In the genomic region with DNA sequence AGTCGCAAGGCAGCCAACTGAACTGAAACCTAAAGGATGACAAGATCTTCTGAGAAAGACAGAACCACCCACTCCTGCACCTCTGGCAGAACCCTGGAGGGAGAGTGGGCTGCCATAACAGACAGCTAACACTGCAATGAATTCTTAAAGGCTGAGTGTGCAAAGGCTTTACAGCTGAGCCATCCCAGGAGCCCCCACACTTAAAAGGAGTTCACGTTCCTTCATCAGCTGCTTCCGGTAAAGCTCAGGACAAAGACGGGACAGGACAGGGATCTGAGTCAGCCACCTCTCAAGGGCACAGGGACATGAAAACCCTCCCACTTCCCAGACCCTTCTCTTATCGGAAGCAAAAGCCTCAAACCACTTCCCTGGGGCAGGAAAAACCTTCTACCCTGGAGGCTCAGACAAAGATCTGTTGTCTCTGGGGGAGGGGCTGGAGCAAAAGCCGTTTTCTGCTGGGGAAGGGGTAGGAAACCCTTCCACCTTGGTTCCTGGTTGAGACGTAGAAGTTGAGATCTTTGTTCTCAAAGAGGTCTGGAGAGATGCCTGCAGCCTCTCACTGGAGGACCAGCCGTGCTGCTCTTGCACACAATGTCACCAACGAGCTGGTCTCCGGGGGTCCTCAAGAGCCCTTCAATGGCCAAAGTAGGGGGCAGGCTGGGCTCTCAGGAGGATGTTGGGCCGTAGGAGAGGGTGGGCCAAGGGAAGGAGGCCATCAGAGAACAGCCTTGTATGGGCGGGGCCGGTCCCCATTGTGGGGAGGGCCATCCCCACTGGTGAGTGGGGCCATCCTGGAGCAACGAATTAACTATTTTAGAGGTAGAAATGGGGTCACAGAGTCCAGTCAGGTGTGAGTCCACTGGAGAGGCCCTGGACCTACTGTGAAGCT, we compare ENCODE assay signal across 9 cellular contexts.
A peak's percentile ranks its signal among the peaks of the same experiment; 100 is the strongest.
DNase-seq lines count a peak whose midpoint lies in the region; ATAC-seq and TF ChIP-seq lines count a peak whose summit lies in the region.
"Had no signal": no experiment of that assay in that cellular context is flagged by ENCODE, and none has a peak within 500 bp of the region (broad histone marks: within the 10 kb centered on the region; RNA-seq: fewer than 3 reads in every experiment).

No MANE protein-coding gene starts in this region.

- no peak overlapping the region for H3K4me3 ChIP-seq in mammary epithelial cell (replicated peaks in 1 of 3; ENCODE audit: insufficient read depth in 1 of 3, low read depth in 2 of 3, low read length in 3 of 3)
- H3K4me3 ChIP-seq in SJSA1, result no peak overlapping the region

- intact Hi-C loops in mammary epithelial cell (cut with micrococcal nuclease) (loop anchor here (5.0 kb wide), 1 partner anchor 116 kb away; no protein-coding TSS in a partner anchor), MCF 10A (cut with micrococcal nuclease) (no loop called here)

- no peaks in the 10 kb centered on the region for H3K79me2 ChIP-seq in mammary epithelial cell (ENCODE audit: insufficient read depth, low read length)

- no peaks in the 10 kb centered on the region for H4K20me1 ChIP-seq in mammary epithelial cell (ENCODE audit: insufficient read depth, low read length)

- BruUV-seq in mammary epithelial cell (replicated peaks; lab: Mats Ljungman, UMichigan), result no TSS peak
- BruUV-seq in MCF 10A (replicated peaks; lab: Mats Ljungman, UMichigan), result no TSS peak

- H3K9me3 ChIP-seq in mammary epithelial cell (replicated peaks; ENCODE audit: insufficient read depth, low read length), result no peaks in the 10 kb centered on the region
- no peaks in the 10 kb centered on the region for H3K9me3 ChIP-seq in SJSA1 (replicated peaks)

- H3K9me3 Mint-ChIP-seq in MCF 10A (ENCODE audit: unreplicated experiment) (no peaks in the 10 kb centered on the region), immature natural killer cell (no peaks in the 10 kb centered on the region)
- peaks cover 0 to 6% of the 10 kb centered on the region in 2 donors for H3K9me3 Mint-ChIP-seq in stimulated activated naive B cell treated with anti-CD40 and anti-IgM and Interleukin-4, amounts not matched to agents 10 μg/mL and 1 μg/mL and 100 μg/mL, for 72 hours

- no peak for TF ChIP-seq CTCF in mammary epithelial cell (conservative IDR thresholded peaks at IDR 0.05 in 1 of 2, IDR thresholded peaks at IDR 0.05 in 1 of 2; ENCODE audit: extremely low read depth in 1 of 2, insufficient read depth in 1 of 2, low read depth in 1 of 2, low read length in 2 of 2)
- TF ChIP-seq CTCF in MCF 10A (IDR thresholded peaks at IDR 0.05; ENCODE audit: unreplicated experiment), result no peak

- H2AFZ ChIP-seq in mammary epithelial cell (ENCODE audit: low read depth, low read length), result peak overlapping the region; percentile 66

- peak; percentile 48 for DNase-seq in mammary epithelial cell
- no peak for DNase-seq in MCF 10A (ENCODE audit: unreplicated experiment)
- peak; percentile 73 to 81 for DNase-seq in SJSA1 (ENCODE audit: low read depth in 1 of 2, low spot score in 2 of 2)
- DNase-seq in fibroblast of peridontal ligament (ENCODE audit: extremely low read depth), result peak; percentile 35
- no peak for DNase-seq in stimulated activated naive B cell treated with anti-CD40 and anti-IgM and Interleukin-4, amounts not matched to agents 10 μg/mL and 1 μg/mL and 100 μg/mL, for 72 hours
- no peak for DNase-seq in HT-29 (ENCODE audit: low spot score)
- DNase-seq in immature natural killer cell, result no peak
- DNase-seq: COR-L47 had no signal

- no peak overlapping the region for H3K27ac Mint-ChIP-seq in MCF 10A (ENCODE audit: low read depth, unreplicated experiment)
- H3K27ac Mint-ChIP-seq in stimulated activated naive B cell treated with anti-CD40 and anti-IgM and Interleukin-4, amounts not matched to agents 10 μg/mL and 1 μg/mL and 100 μg/mL, for 72 hours, result no peak overlapping the region
- H3K27ac Mint-ChIP-seq in immature natural killer cell, result no peak overlapping the region

- H3K4me1 Mint-ChIP-seq in MCF 10A (ENCODE audit: insufficient read depth, unreplicated experiment), result peaks cover 22% of the 10 kb centered on the region
- peaks cover 24 to 44% of the 10 kb centered on the region in 2 donors for H3K4me1 Mint-ChIP-seq in stimulated activated naive B cell treated with anti-CD40 and anti-IgM and Interleukin-4, amounts not matched to agents 10 μg/mL and 1 μg/mL and 100 μg/mL, for 72 hours
- no peaks in the 10 kb centered on the region for H3K4me1 Mint-ChIP-seq in immature natural killer cell

- POLR2A ChIA-PET in MCF 10A (lab: Yijun Ruan, JAX), result interaction anchor here (1.2 kb wide), 1 partner anchor 52 kb away, joined by 3 read pairs; no protein-coding TSS in a partner anchor

- ATAC-seq in stimulated activated naive B cell treated with anti-CD40 and anti-IgM and Interleukin-4, amounts not matched to agents 10 μg/mL and 1 μg/mL and 100 μg/mL, for 72 hours (replicated peaks), result peak; percentile 54 to 67
- ATAC-seq in GM18867 (IDR thresholded peaks at IDR 0.05; ENCODE audit: unreplicated experiment), result no peak

- H3K36me3 ChIP-seq in mammary epithelial cell (ENCODE audit: insufficient read depth, low read length) (no peaks in the 10 kb centered on the region), SJSA1 (no peaks in the 10 kb centered on the region)

- 61% methylated on average over 13 of the region's 14 CpGs for WGBS in mammary epithelial cell (ENCODE audit: low coverage, missing lambda C conversion rate)

- H3K27me3 Mint-ChIP-seq in MCF 10A (ENCODE audit: insufficient read depth, unreplicated experiment), result peaks cover 21% of the 10 kb centered on the region
- peaks cover 5 to 19% of the 10 kb centered on the region in 2 donors for H3K27me3 Mint-ChIP-seq in stimulated activated naive B cell treated with anti-CD40 and anti-IgM and Interleukin-4, amounts not matched to agents 10 μg/mL and 1 μg/mL and 100 μg/mL, for 72 hours
- H3K27me3 Mint-ChIP-seq in immature natural killer cell (ENCODE audit: low read depth in 3 of 3), result peaks cover 3 to 14% (median 8%) of the 10 kb centered on the region in 3 donors

- peaks cover 32% of the 10 kb centered on the region for H3K4me1 ChIP-seq in mammary epithelial cell (ENCODE audit: insufficient read depth, low read length)
- H3K4me1 ChIP-seq in SJSA1 (replicated peaks), result peaks cover 18% of the 10 kb centered on the region

- no peaks in the 10 kb centered on the region for H3K36me3 Mint-ChIP-seq in MCF 10A (ENCODE audit: insufficient read depth, unreplicated experiment)
- H3K36me3 Mint-ChIP-seq in stimulated activated naive B cell treated with anti-CD40 and anti-IgM and Interleukin-4, amounts not matched to agents 10 μg/mL and 1 μg/mL and 100 μg/mL, for 72 hours, result no peaks in the 10 kb centered on the region
- no peaks in the 10 kb centered on the region for H3K36me3 Mint-ChIP-seq in immature natural killer cell

- dilution Hi-C loops in mammary epithelial cell (cut with HindIII; ENCODE audit: low sequenced_read_pairs), result no loop called here

- H3K4me2 ChIP-seq in mammary epithelial cell (ENCODE audit: insufficient read depth, low read depth, low read length), result peak overlapping the region; percentile 26

- H3K27me3 ChIP-seq in mammary epithelial cell (ENCODE audit: insufficient read depth, low read length), result no peaks in the 10 kb centered on the region
- 0 out of 2 replicates have a peak, but pooled peaks cover 12% of the 10 kb centered on the region for H3K27me3 ChIP-seq in SJSA1 (replicated peaks)

- H3K27ac ChIP-seq in mammary epithelial cell (ENCODE audit: insufficient read depth, low read depth, low read length) (no peak overlapping the region), SJSA1 (peak overlapping the region; percentile 55)

- H3K4me3 Mint-ChIP-seq in MCF 10A (ENCODE audit: unreplicated experiment), result no peak overlapping the region
- no peak overlapping the region for H3K4me3 Mint-ChIP-seq in stimulated activated naive B cell treated with anti-CD40 and anti-IgM and Interleukin-4, amounts not matched to agents 10 μg/mL and 1 μg/mL and 100 μg/mL, for 72 hours
- H3K4me3 Mint-ChIP-seq in immature natural killer cell, result no peak overlapping the region

- CTCF ChIA-PET in mammary epithelial cell (lab: Charles Lee; ENCODE audit: low non-redundant PET) (interaction anchor here (0.5 kb wide), 1 partner anchor 11 kb away, joined by 3 read pairs; no protein-coding TSS in a partner anchor), MCF 10A (lab: Yijun Ruan, JAX) (interaction anchor here (0.6 to 2.7 kb wide), 4 partner anchors 15 to 1021 kb away, joined by 3 to 10 read pairs (median 4); no protein-coding TSS in a partner anchor)

- in situ Hi-C loops in mammary epithelial cell (cut with MboI; ENCODE audit: low sequenced_read_pairs in 2 of 2), result no loop called here

- no peak overlapping the region for H3K9ac ChIP-seq in mammary epithelial cell (ENCODE audit: insufficient read depth, low read length)

Comparison
In these comparisons a context has a peak if more than half of its experiments do, and no peak if none do; other contexts are left out.
1. DNase-seq: peak in mammary epithelial cell (single experiment), SJSA1 (2 of 2) and fibroblast of peridontal ligament (single experiment); none in MCF 10A (single experiment), stimulated activated naive B cell treated with anti-CD40 and anti-IgM and Interleukin-4, amounts not matched to agents 10 μg/mL and 1 μg/mL and 100 μg/mL, for 72 hours (single experiment), HT-29 (single experiment) and immature natural killer cell (0 of 3).